ENCODE assay signal across 15 cellular contexts in the genomic region with DNA sequence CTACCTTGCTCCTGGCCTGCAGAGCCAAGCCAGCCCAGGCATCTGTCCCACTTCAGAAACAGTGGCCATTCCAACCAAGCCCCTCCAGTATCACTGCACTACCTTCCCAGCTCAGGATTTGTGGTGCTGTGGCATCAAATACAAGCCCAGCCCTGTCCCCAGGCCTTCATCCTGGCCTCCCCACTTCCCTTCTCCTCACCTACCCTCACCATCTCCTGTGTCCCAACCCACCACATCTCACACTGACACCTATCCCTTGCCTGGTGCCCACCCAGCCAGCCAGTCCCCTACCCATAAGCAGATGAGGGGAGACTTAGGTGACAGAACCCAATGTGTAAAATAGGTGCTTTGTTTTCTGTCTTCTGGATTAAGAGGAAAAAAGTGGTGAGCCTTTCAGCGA.
DNase-seq lines count a peak whose midpoint lies in the region; ATAC-seq lines count a peak whose summit lies in the region.
"Had no signal": no experiment of that assay in that cellular context is flagged by ENCODE, and none has a peak within 500 bp of the region (broad histone marks: within the 10 kb centered on the region; RNA-seq: fewer than 3 reads in every experiment).

No MANE protein-coding gene starts in this region.

- H3K9me3 ChIP-seq in trophoblast cell (ENCODE audit: insufficient read depth, low read depth, low read length), result peaks cover 4% of the 10 kb centered on the region

- no peak overlapping the region for H4K12ac ChIP-seq in trophoblast cell (ENCODE audit: low read depth, low read length)

- H3K27ac ChIP-seq in trophoblast cell (ENCODE audit: low read depth, low read length), result no peak overlapping the region
- H3K27ac ChIP-seq: GM23248, HL-60 had no signal

- no peak overlapping the region for H3K4ac ChIP-seq in trophoblast cell (ENCODE audit: low read depth, low read length)

- no peak overlapping the region for H4K91ac ChIP-seq in trophoblast cell (ENCODE audit: low read depth, low read length)

- H3K4me1 ChIP-seq in trophoblast cell (ENCODE audit: control insufficient read depth in 1 of 2, insufficient read depth in 2 of 2, low read length in 2 of 2), result peaks cover 10 to 12% of the 10 kb centered on the region in 2 experiments

- no peaks in the 10 kb centered on the region for H3K79me2 ChIP-seq in trophoblast cell (ENCODE audit: control insufficient read depth, insufficient read depth, low read length, poor library complexity)

- POLR2A ChIA-PET in activated naive CD8-positive, alpha-beta T cell treated with anti-CD3 and anti-CD28 coated beads, Interleukin-2, amount 10 ng/mL, durations not matched to agents 7 days and 5 days (lab: Charles Lee), result no interaction called here

- no CpG with 5 or more reads among the region's 1 CpG for WGBS in trophoblast cell (ENCODE audit: extremely low coverage, insufficient coverage, insufficient read length)

- H3K36me3 ChIP-seq in trophoblast cell (ENCODE audit: control insufficient read depth in 1 of 2, insufficient read depth in 2 of 2, low read length in 2 of 2), result no peaks in the 10 kb centered on the region

- H2BK12ac ChIP-seq in trophoblast cell (ENCODE audit: low read length), result peak overlapping the region; percentile 16

- ATAC-seq in activated naive CD8-positive, alpha-beta T cell treated with anti-CD3 and anti-CD28 coated beads, Interleukin-2, amount 10 ng/mL, durations not matched to agents 7 days and 5 days (ENCODE audit: low read depth), result no peak
- no peak for ATAC-seq in activated naive CD8-positive, alpha-beta T cell treated with anti-CD3 and anti-CD28 coated beads, Interleukin-2, amount 50 U/mL, for 24 hours
- ATAC-seq: HCT116 had no signal

- H3K4me3 Mint-ChIP-seq in activated naive CD8-positive, alpha-beta T cell treated with anti-CD3 and anti-CD28 coated beads, Interleukin-2, amount 10 ng/mL, durations not matched to agents 7 days and 5 days, result no peak overlapping the region
- no peak overlapping the region for H3K4me3 Mint-ChIP-seq in activated naive CD8-positive, alpha-beta T cell treated with anti-CD3 and anti-CD28 coated beads, Interleukin-2, amount 50 U/mL, for 24 hours
- H3K4me3 Mint-ChIP-seq: B cell; CD4-positive, alpha-beta T cell had no signal

- H2BK5ac ChIP-seq in trophoblast cell (ENCODE audit: low read depth, low read length, poor library complexity), result no peak overlapping the region

- no peak overlapping the region for H3K14ac ChIP-seq in trophoblast cell (ENCODE audit: low read length)

- no peak overlapping the region for H2AK5ac ChIP-seq in trophoblast cell (ENCODE audit: low read length)

- H4K8ac ChIP-seq in trophoblast cell (ENCODE audit: low read depth, low read length), result no peak overlapping the region

- peaks cover 6% of the 10 kb centered on the region for H3K79me1 ChIP-seq in trophoblast cell (ENCODE audit: low read length)

- H3K27me3 Mint-ChIP-seq in activated naive CD8-positive, alpha-beta T cell treated with anti-CD3 and anti-CD28 coated beads, Interleukin-2, amount 10 ng/mL, durations not matched to agents 7 days and 5 days, result peaks cover 2% of the 10 kb centered on the region
- no peaks in the 10 kb centered on the region for H3K27me3 Mint-ChIP-seq in activated naive CD8-positive, alpha-beta T cell treated with anti-CD3 and anti-CD28 coated beads, Interleukin-2, amount 50 U/mL, for 24 hours

- H3K4me3 ChIP-seq in trophoblast cell (ENCODE audit: low read depth, low read length), result no peak overlapping the region
- H3K4me3 ChIP-seq: GM23248 had no signal

- no peaks in the 10 kb centered on the region for H3K27me3 ChIP-seq in trophoblast cell (ENCODE audit: insufficient read depth, low read length)

- H3K4me1 Mint-ChIP-seq in activated naive CD8-positive, alpha-beta T cell treated with anti-CD3 and anti-CD28 coated beads, Interleukin-2, amount 10 ng/mL, durations not matched to agents 7 days and 5 days, result peaks cover 15% of the 10 kb centered on the region
- peaks cover 4% of the 10 kb centered on the region for H3K4me1 Mint-ChIP-seq in activated naive CD8-positive, alpha-beta T cell treated with anti-CD3 and anti-CD28 coated beads, Interleukin-2, amount 50 U/mL, for 24 hours
- H3K4me1 Mint-ChIP-seq: B cell had no signal

- H3K23ac ChIP-seq in trophoblast cell (ENCODE audit: low read length), result no peak overlapping the region

- peaks cover 1% of the 10 kb centered on the region for H3K9me3 Mint-ChIP-seq in activated naive CD8-positive, alpha-beta T cell treated with anti-CD3 and anti-CD28 coated beads, Interleukin-2, amount 10 ng/mL, durations not matched to agents 7 days and 5 days
- H3K9me3 Mint-ChIP-seq in activated naive CD8-positive, alpha-beta T cell treated with anti-CD3 and anti-CD28 coated beads, Interleukin-2, amount 50 U/mL, for 24 hours, result no peaks in the 10 kb centered on the region

- no peak overlapping the region for H3K18ac ChIP-seq in trophoblast cell (ENCODE audit: low read length)

- H2BK120ac ChIP-seq in trophoblast cell (ENCODE audit: insufficient read depth, low read length, poor library complexity), result no peak overlapping the region

- no peaks in the 10 kb centered on the region for H3K36me3 Mint-ChIP-seq in activated naive CD8-positive, alpha-beta T cell treated with anti-CD3 and anti-CD28 coated beads, Interleukin-2, amount 10 ng/mL, durations not matched to agents 7 days and 5 days
- no peaks in the 10 kb centered on the region for H3K36me3 Mint-ChIP-seq in activated naive CD8-positive, alpha-beta T cell treated with anti-CD3 and anti-CD28 coated beads, Interleukin-2, amount 50 U/mL, for 24 hours (ENCODE audit: low read depth)

- H3K27ac Mint-ChIP-seq in activated naive CD8-positive, alpha-beta T cell treated with anti-CD3 and anti-CD28 coated beads, Interleukin-2, amount 10 ng/mL, durations not matched to agents 7 days and 5 days, result peak overlapping the region; percentile 22
- no peak overlapping the region for H3K27ac Mint-ChIP-seq in activated naive CD8-positive, alpha-beta T cell treated with anti-CD3 and anti-CD28 coated beads, Interleukin-2, amount 50 U/mL, for 24 hours
- H3K27ac Mint-ChIP-seq: B cell; CD4-positive, alpha-beta T cell had no signal

- no peak overlapping the region for H3K4me2 ChIP-seq in trophoblast cell (ENCODE audit: low read length)

- no peak overlapping the region for H3K9ac ChIP-seq in trophoblast cell (ENCODE audit: low read length)
- H3K9ac ChIP-seq: GM23248 had no signal

- DNase-seq in activated naive CD8-positive, alpha-beta T cell treated with anti-CD3 and anti-CD28 coated beads, Interleukin-2, amount 10 ng/mL, durations not matched to agents 7 days and 5 days, result no peak
- no peak for DNase-seq in activated naive CD8-positive, alpha-beta T cell treated with anti-CD3 and anti-CD28 coated beads, Interleukin-2, amount 50 U/mL, for 24 hours
- DNase-seq in islet precursor cell (peak; percentile 12), trophoblast cell (no peak)
- no peak for DNase-seq in activated CD4-positive, alpha-beta T cell treated with anti-CD3 and anti-CD28 coated beads, Interleukin-2, amount 50 U/mL, for 1 hour
- DNase-seq in activated naive CD4-positive, alpha-beta T cell treated with anti-CD3 and anti-CD28 coated beads, Interleukin-2, amount 50 U/mL, for 16 hours, result no peak
- DNase-seq in activated T-cell treated with anti-CD3 and anti-CD28 coated beads, Interleukin-2, amount 50 U/mL, for 1 hour, result no peak
- DNase-seq: C1 segment of cervical spinal cord; Calu3; CD4-positive, alpha-beta T cell; DMS 273 treated with DMSO at 0.1 percent for 48 hours; GM23248 had no signal

- H2AFZ ChIP-seq in trophoblast cell (ENCODE audit: insufficient read depth, low read length, poor library complexity), result no peak overlapping the region
- H2AFZ ChIP-seq: GM23248 had no signal
